Comparison of ENCODE assay signal across 8 cellular contexts in genomic region chr1:113391643-113392271, GRCh38. TPM values are rescaled to one million over a fixed set of nuclear protein-coding genes. Genes with fewer than 3 reads are reported as not detected.
A peak's percentile ranks its signal among the peaks of the same experiment; 100 is the strongest.
DNase-seq lines count a peak whose midpoint lies in the region; ATAC-seq, FAIRE-seq and TF ChIP-seq lines count a peak whose summit lies in the region.

No MANE protein-coding gene starts in this region.

- TF ChIP-seq CTCF in BE2C (IDR thresholded peaks at IDR 0.05; ENCODE audit: low read depth, low read length) (no peak), HEK293 (tag by site-specific recombination; IDR thresholded peaks at IDR 0.05) (no peak), WERI-Rb-1 (IDR thresholded peaks at IDR 0.05; ENCODE audit: low read depth, low read length) (no peak), fibroblast of lung (conservative IDR thresholded peaks at IDR 0.05 in 1 of 2, IDR thresholded peaks at IDR 0.05 in 1 of 2; ENCODE audit: low read depth in 1 of 2, low read length in 2 of 2) (no peak), pancreas (IDR thresholded peaks at IDR 0.05) (no peak), GM13976 (IDR thresholded peaks at IDR 0.05; ENCODE audit: borderline replicate concordance, control extremely low read depth, extremely low read depth, insufficient read depth, missing control alignments) (no peak)

- peak overlapping the region; percentile 63 for H2AFZ ChIP-seq in fibroblast of lung (ENCODE audit: low read length)
- H2AFZ ChIP-seq in Karpas-422 (ENCODE audit: low read length): no peak overlapping the region

- DNase-seq in BE2C (no peak), WERI-Rb-1 (peak; percentile 9), fibroblast of lung (ENCODE audit: low read depth in 2 of 2) (no peak), pancreas (peak in 3 of 6 donors; percentile 28 to 51 (median 43)), Karpas-422 (no peak), GM13976 (ENCODE audit: low spot score) (no peak)
- DNase-seq in stimulated activated CD4-positive, alpha-beta T cell treated with anti-CD3 and anti-CD28 coated beads, Interleukin-2, amount 100 ng/mL, for 48 hours: no peak

- intact Hi-C loops in pancreas (cut with DNase I): loop anchor here in 1 of 3 donors (5.0 kb wide), 1 partner anchor 296 kb away; no protein-coding TSS in a partner anchor

- H3K27me3 ChIP-seq in BE2C (no peaks in the 10 kb centered on the region), WERI-Rb-1 (ENCODE audit: insufficient read depth, low read depth, severe bottlenecking) (no peaks in the 10 kb centered on the region), fibroblast of lung (ENCODE audit: control insufficient read depth, insufficient read depth, low read length) (no peaks in the 10 kb centered on the region), pancreas (no peaks in the 10 kb centered on the region), Karpas-422 (ENCODE audit: low read length) (no peaks in the 10 kb centered on the region)

- H3K36me3 ChIP-seq in BE2C: no peaks in the 10 kb centered on the region
- H3K36me3 ChIP-seq in HEK293 (ENCODE audit: control insufficient read depth in 2 of 2, insufficient read depth in 1 of 2, low read length in 2 of 2): no peaks in the 10 kb centered on the region
- H3K36me3 ChIP-seq in WERI-Rb-1: peaks cover 3% of the 10 kb centered on the region; the same call in 1 of the 2 replicates
- no peaks in the 10 kb centered on the region for H3K36me3 ChIP-seq in fibroblast of lung (ENCODE audit: control insufficient read depth, insufficient read depth, low read length)
- H3K36me3 ChIP-seq in pancreas: no peaks in the 10 kb centered on the region
- no peaks in the 10 kb centered on the region for H3K36me3 ChIP-seq in Karpas-422 (ENCODE audit: insufficient read depth, low read length)

- in situ Hi-C loops in GM13976 (cut with MboI; ENCODE audit: low sequenced_read_pairs, unreplicated experiment): no loop called here

- no peaks in the 10 kb centered on the region for H3K9me2 ChIP-seq in Karpas-422 (replicated peaks; ENCODE audit: insufficient read depth, low read length)

- CTCF ChIA-PET in HEK293 (lab: Yijun Ruan, JAX): interaction anchor here (0.7 to 1.7 kb wide), 5 partner anchors 10 to 1139 kb away, joined by 3 read pairs; no protein-coding TSS in a partner anchor

- H3K79me2 ChIP-seq in fibroblast of lung (ENCODE audit: control insufficient read depth, insufficient read depth, low read length): peaks cover 13% of the 10 kb centered on the region
- no peaks in the 10 kb centered on the region for H3K79me2 ChIP-seq in Karpas-422 (ENCODE audit: low read length)

- H3K4me3 ChIP-seq in BE2C (ENCODE audit: low read depth, low read length) (peak overlapping the region; percentile 92), HEK293 (ENCODE audit: low read depth, low read length) (peak overlapping the region; percentile 97), WERI-Rb-1 (ENCODE audit: low read depth, low read length) (peak overlapping the region; percentile 60), fibroblast of lung (replicated peaks in 1 of 4; ENCODE audit: control extremely low read depth in 1 of 4, insufficient read depth in 1 of 4, low read depth in 3 of 4, low read length in 4 of 4) (peak overlapping the region; percentile 73 to 93 (median 82)), pancreas (peak overlapping the region; percentile 68 to 92 (median 90)), Karpas-422 (ENCODE audit: low read length) (no peak overlapping the region)

- H3K4me2 ChIP-seq in fibroblast of lung (ENCODE audit: extremely low read depth, insufficient read depth, low read length) (peak overlapping the region; percentile 97), Karpas-422 (ENCODE audit: low read depth, low read length, poor library complexity, severe bottlenecking) (no peak overlapping the region)

- ATAC-seq in pancreas: peak; percentile 9 to 31 (median 23)

- no peak for FAIRE-seq in pancreas (lab: Jason Lieb, UNC)

- H4K20me1 ChIP-seq in fibroblast of lung (ENCODE audit: control insufficient read depth, extremely low read depth, insufficient read depth, low read length) (no peaks in the 10 kb centered on the region), Karpas-422 (ENCODE audit: insufficient read depth, low read depth, low read length) (no peaks in the 10 kb centered on the region)

- H3K9me3 ChIP-seq in BE2C: no peaks in the 10 kb centered on the region
- H3K9me3 ChIP-seq in HEK293 (ENCODE audit: control insufficient read depth, insufficient read depth, low read depth, low read length): no peaks in the 10 kb centered on the region
- H3K9me3 ChIP-seq in WERI-Rb-1 (ENCODE audit: severe bottlenecking): peaks cover 2% of the 10 kb centered on the region
- H3K9me3 ChIP-seq in fibroblast of lung (ENCODE audit: control insufficient read depth, insufficient read depth, low read depth, low read length): no peaks in the 10 kb centered on the region
- no peaks in the 10 kb centered on the region for H3K9me3 ChIP-seq in pancreas
- no peaks in the 10 kb centered on the region for H3K9me3 ChIP-seq in Karpas-422 (ENCODE audit: low read length)

- POLR2A ChIA-PET in HEK293 (lab: Yijun Ruan, JAX): interaction anchor here (0.6 to 1.6 kb wide), 10 partner anchors 12 to 421 kb away, joined by 3 to 10 read pairs (median 3); partner anchors contain the start of gene RSBN1

- H3K9ac ChIP-seq in fibroblast of lung (ENCODE audit: insufficient read depth, low read length) (no peak overlapping the region), Karpas-422 (ENCODE audit: low read length) (no peak overlapping the region)

- peaks cover 8% of the 10 kb centered on the region for H3K4me1 ChIP-seq in BE2C
- H3K4me1 ChIP-seq in HEK293 (ENCODE audit: control insufficient read depth, insufficient read depth, low read length): peaks cover 21% of the 10 kb centered on the region
- peaks cover 6% of the 10 kb centered on the region for H3K4me1 ChIP-seq in fibroblast of lung (ENCODE audit: control insufficient read depth, extremely low read depth, insufficient read depth, low read length)
- H3K4me1 ChIP-seq in pancreas: peaks cover 11 to 32% (median 20%) of the 10 kb centered on the region in 3 donors
- H3K4me1 ChIP-seq in Karpas-422 (ENCODE audit: low read length): no peaks in the 10 kb centered on the region

- peak overlapping the region; percentile 93; the same call in 1 of the 2 replicates for H3K27ac ChIP-seq in HEK293 (ENCODE audit: extremely low read depth, low read depth, low read length)
- H3K27ac ChIP-seq in WERI-Rb-1: no peak overlapping the region
- peak overlapping the region; percentile 39 for H3K27ac ChIP-seq in fibroblast of lung (ENCODE audit: insufficient read depth, low read length)
- H3K27ac ChIP-seq in pancreas: peak overlapping the region; percentile 73 to 97 (median 92)
- H3K27ac ChIP-seq in Karpas-422 (ENCODE audit: low read length): no peak overlapping the region

- 2 to 4% methylated on average over 9 of the region's 9 CpGs for WGBS in pancreas, 2 donors

TF ChIP-seq in HEK293, 187 proteins besides CTCF, POLR2A, EP300 and RAD21 (continues in another document):
- peak; percentile 94 for TF ChIP-seq ZBTB17 (tag by site-specific recombination; IDR thresholded peaks at IDR 0.05)
- TF ChIP-seq ZNF549 (tag by site-specific recombination; IDR thresholded peaks at IDR 0.05): no peak
- no peak for TF ChIP-seq ZNF530 (tag by site-specific recombination; IDR thresholded peaks at IDR 0.05; ENCODE audit: low read depth)
- TF ChIP-seq GFI1B (tag by site-specific recombination; IDR thresholded peaks at IDR 0.05): no peak
- no peak for TF ChIP-seq ZNF202 (tag by site-specific recombination; IDR thresholded peaks at IDR 0.05; ENCODE audit: borderline replicate concordance)
- TF ChIP-seq GLIS1 (tag by site-specific recombination; IDR thresholded peaks at IDR 0.05): no peak
- TF ChIP-seq ZNF341 (tag by site-specific recombination; IDR thresholded peaks at IDR 0.05; ENCODE audit: low read depth): no peak
- TF ChIP-seq ZBTB11 (tag by site-specific recombination; conservative IDR thresholded peaks at IDR 0.05; ENCODE audit: low read depth): no peak
- no peak for TF ChIP-seq ZNF621 (tag by site-specific recombination; IDR thresholded peaks at IDR 0.05)
- no peak for TF ChIP-seq ZNF555 (tag by site-specific recombination; conservative IDR thresholded peaks at IDR 0.05)
- TF ChIP-seq ZFP41 (tag by site-specific recombination; IDR thresholded peaks at IDR 0.05; ENCODE audit: borderline replicate concordance): no peak
- TF ChIP-seq ZBTB21 (tag by site-specific recombination; IDR thresholded peaks at IDR 0.05): no peak

RNA-seq across cellular contexts. Expression of gene MAGI3, which starts 1.4 kb away (rescaled TPM):
- 4.7 TPM for polyA plus RNA-seq in BE2C (2012; ENCODE audit: insufficient read depth, insufficient read length, low read depth)
- total RNA-seq in fibroblast of lung: 7.4 and 9.2 TPM in 2 replicates
- 5.1 and 5.8 TPM in 2 replicates for polyA plus RNA-seq in fibroblast of lung
- polyA plus RNA-seq in fibroblast of lung (2012): 4.0 TPM in 2 replicates
- polyA minus RNA-seq in fibroblast of lung (ENCODE audit: low replicate concordance): 2.0 and 6.3 TPM in 2 replicates
- 10 to 100 TPM; 11.5 to 24.2 (median 16.4) TPM for total RNA-seq in pancreas
- polyA plus RNA-seq in pancreas: 1 to 10 TPM; 4.6 to 7.3 TPM
- total RNA-seq in Karpas-422 (2014; rRNA removed; shearing (Covaris generic); ENCODE audit: low replicate concordance): not detected in 2 replicates

Comparison
In these comparisons a context has a peak if more than half of its experiments do, and no peak if none do; other contexts are left out.
1. H3K27ac ChIP-seq: peak in HEK293 (single experiment), fibroblast of lung (single experiment) and pancreas (4 of 4); none in WERI-Rb-1 (single experiment) and Karpas-422 (single experiment).